ENCODE assay signal across 6 cellular contexts in genomic region chr2:85814802-85815550, GRCh38.
"Had no signal": no experiment of that assay in that cellular context is flagged by ENCODE, and none has a peak within 500 bp of the region (broad histone marks: within the 10 kb centered on the region; RNA-seq: fewer than 3 reads in every experiment).

No MANE protein-coding gene starts in this region.

- H3K27me3 ChIP-seq: heart right ventricle, right lobe of liver, tibial artery had no signal

- H3K4me3 ChIP-seq: heart right ventricle, lung, right lobe of liver, skin epidermis, tibial artery had no signal

- H3K9me3 ChIP-seq: heart right ventricle, neutrophil, right lobe of liver, tibial artery had no signal

- H3K27ac ChIP-seq: heart right ventricle, neutrophil, right lobe of liver, skin epidermis had no signal

- H3K36me3 ChIP-seq: heart right ventricle, neutrophil, right lobe of liver, tibial artery had no signal
